In the genomic region with DNA sequence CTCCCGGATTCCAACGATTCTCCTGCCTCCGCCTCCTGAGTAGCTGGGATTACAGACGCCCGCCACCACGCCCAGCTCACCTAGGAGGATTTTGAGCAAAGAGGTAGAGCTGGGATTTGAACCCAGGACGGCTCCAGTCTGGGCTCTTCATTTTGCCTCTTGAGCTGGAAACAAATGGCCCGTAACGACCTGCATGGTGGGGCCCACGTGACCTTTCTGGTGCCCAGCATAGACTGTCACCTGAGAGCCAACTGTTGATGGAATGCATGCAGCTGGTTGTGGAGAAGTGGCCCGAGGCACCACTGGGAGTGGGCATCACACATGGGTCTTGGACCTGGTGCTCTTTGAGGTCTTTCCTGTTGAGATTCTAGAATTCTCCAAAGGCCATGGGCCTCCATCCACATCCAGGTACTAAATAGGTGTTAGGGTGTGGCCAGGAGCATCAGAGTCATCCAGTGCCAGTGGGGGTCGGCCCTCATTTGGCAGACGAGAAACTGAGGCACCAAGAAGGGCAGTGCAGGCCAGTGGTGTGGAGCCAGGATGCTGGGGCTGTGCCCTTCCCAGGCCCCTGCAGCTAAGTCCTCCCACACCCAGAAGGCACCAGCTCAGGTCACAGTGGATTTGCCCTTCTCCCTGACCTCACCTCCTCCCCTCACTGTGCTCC, we compare ENCODE assay signal across 8 cellular contexts. TPM values are rescaled to one million over a fixed set of nuclear protein-coding genes. Genes with fewer than 3 reads are reported as not detected.
A peak's percentile ranks its signal among the peaks of the same experiment; 100 is the strongest.
DNase-seq lines count a peak whose midpoint lies in the region; ATAC-seq, FAIRE-seq and TF ChIP-seq lines count a peak whose summit lies in the region.

No MANE protein-coding gene starts in this region.

- POLR2A ChIA-PET in CD8-positive, alpha-beta memory T cell (lab: Charles Lee), result interaction anchor here (0.5 to 1.6 kb wide), 6 partner anchors 8 to 1332 kb away, joined by 3 to 6 read pairs (median 3); partner anchors contain the start of genes RPL3, RPS19BP1 and ST13

- H3K27me3 Mint-ChIP-seq in CD8-positive, alpha-beta memory T cell, result peaks cover 0 to 14% of the 10 kb centered on the region in 2 donors
- H3K27me3 Mint-ChIP-seq in HFFc6 (ENCODE audit: insufficient read depth) (peaks cover 57% of the 10 kb centered on the region), astrocyte (ENCODE audit: low read depth, unreplicated experiment) (no peaks in the 10 kb centered on the region), neural crest cell (ENCODE audit: low read depth) (peaks cover 53% of the 10 kb centered on the region)

- peaks cover 82% of the 10 kb centered on the region for H4K20me1 ChIP-seq in astrocyte (ENCODE audit: insufficient read depth, low read length)

- H2AFZ ChIP-seq in astrocyte (ENCODE audit: low read depth, low read length), result no peak overlapping the region

- peak overlapping the region; percentile 1 to 83 (median 31) for H3K4me3 Mint-ChIP-seq in CD8-positive, alpha-beta memory T cell
- H3K4me3 Mint-ChIP-seq in HFFc6 (peak overlapping the region; percentile 22), astrocyte (ENCODE audit: unreplicated experiment) (peak overlapping the region; percentile 69), neural crest cell (peak overlapping the region; percentile 88)

- no peak overlapping the region for H3K27ac ChIP-seq in CD8-positive, alpha-beta memory T cell (ENCODE audit: low read depth, low read length)
- no peak overlapping the region for H3K27ac ChIP-seq in astrocyte (ENCODE audit: low read depth, low read length)

- DNase-seq in CD8-positive, alpha-beta memory T cell, result peak in 1 of 5 donors; percentile 1
- DNase-seq in HFFc6 (no peak), astrocyte (ENCODE audit: low read depth) (no peak), neural crest cell (ENCODE audit: low read depth, low spot score) (no peak), NCI-H2029 (lab: John Stamatoyannopoulos, UW) (no peak)

- ATAC-seq in HG03442 (IDR thresholded peaks at IDR 0.05; ENCODE audit: unreplicated experiment), result no peak
- no peak for ATAC-seq in GM18907 (IDR thresholded peaks at IDR 0.05; ENCODE audit: unreplicated experiment)
- no peak for ATAC-seq in GM18505 (IDR thresholded peaks at IDR 0.05; ENCODE audit: unreplicated experiment)

- peaks cover 31% of the 10 kb centered on the region for H3K36me3 ChIP-seq in CD8-positive, alpha-beta memory T cell (ENCODE audit: insufficient read depth, low read length)
- peaks cover 31% of the 10 kb centered on the region for H3K36me3 ChIP-seq in astrocyte (ENCODE audit: insufficient read depth, low read length)

- no peak overlapping the region for H3K4me3 ChIP-seq in CD8-positive, alpha-beta memory T cell (ENCODE audit: low read length)
- H3K4me3 ChIP-seq in astrocyte (ENCODE audit: insufficient read depth, low read depth, low read length), result no peak overlapping the region

- H3K27ac Mint-ChIP-seq in CD8-positive, alpha-beta memory T cell, result peak overlapping the region; percentile 9 to 97 (median 80)
- peak overlapping the region; percentile 65 for H3K27ac Mint-ChIP-seq in HFFc6
- peak overlapping the region; percentile 18 for H3K27ac Mint-ChIP-seq in astrocyte (ENCODE audit: unreplicated experiment)
- H3K27ac Mint-ChIP-seq in neural crest cell (ENCODE audit: unreplicated experiment), result no peak overlapping the region

- peaks cover 67 to 85% (median 70%) of the 10 kb centered on the region in 3 donors for H3K4me1 Mint-ChIP-seq in CD8-positive, alpha-beta memory T cell
- H3K4me1 Mint-ChIP-seq in HFFc6 (ENCODE audit: low read depth), result peaks cover 57% of the 10 kb centered on the region
- H3K4me1 Mint-ChIP-seq in astrocyte (ENCODE audit: low read depth, unreplicated experiment), result peaks cover 23% of the 10 kb centered on the region
- peaks cover 72% of the 10 kb centered on the region for H3K4me1 Mint-ChIP-seq in neural crest cell

- peak overlapping the region; percentile 63 for H3K4me2 ChIP-seq in astrocyte (ENCODE audit: low read length)

- TF ChIP-seq CTCF in HFFc6 (IDR thresholded peaks at IDR 0.05) (no peak), astrocyte (IDR thresholded peaks at IDR 0.05; ENCODE audit: insufficient read depth, low read depth, low read length) (no peak), neural crest cell (conservative IDR thresholded peaks at IDR 0.05) (no peak)

- TF ChIP-seq POLR2A in GM18505 (IDR thresholded peaks at IDR 0.05; ENCODE audit: borderline replicate concordance, extremely low read depth, insufficient read depth, insufficient read length), result no peak

- H3K9ac ChIP-seq in astrocyte (ENCODE audit: low read length), result no peak overlapping the region

- peaks cover 65% of the 10 kb centered on the region for H3K4me1 ChIP-seq in CD8-positive, alpha-beta memory T cell (ENCODE audit: insufficient read depth, low read length)
- H3K4me1 ChIP-seq in astrocyte (ENCODE audit: insufficient read depth, low read length), result peaks cover 15% of the 10 kb centered on the region

- CTCF ChIA-PET in CD8-positive, alpha-beta memory T cell (lab: Charles Lee), result interaction anchor here (0.6 to 2.3 kb wide), 7 partner anchors 9 to 846 kb away, joined by 3 to 9 read pairs (median 3); partner anchors contain the start of gene SGSM3

- FAIRE-seq in astrocyte (lab: Jason Lieb, UNC), result no peak

- H3K79me2 ChIP-seq in astrocyte (ENCODE audit: insufficient read depth, low read length), result peaks cover 67% of the 10 kb centered on the region

- peaks cover 0 to 4% (median 3%) of the 10 kb centered on the region in 5 donors for H3K9me3 Mint-ChIP-seq in CD8-positive, alpha-beta memory T cell
- H3K9me3 Mint-ChIP-seq in HFFc6 (peaks cover 24% of the 10 kb centered on the region), astrocyte (ENCODE audit: unreplicated experiment) (no peaks in the 10 kb centered on the region), neural crest cell (peaks cover 2% of the 10 kb centered on the region)

- no peaks in the 10 kb centered on the region for H3K27me3 ChIP-seq in CD8-positive, alpha-beta memory T cell (ENCODE audit: insufficient read depth, low read length, poor library complexity, severe bottlenecking)
- no peaks in the 10 kb centered on the region for H3K27me3 ChIP-seq in astrocyte (ENCODE audit: insufficient read depth, low read length)

- H3K9me3 ChIP-seq in CD8-positive, alpha-beta memory T cell (ENCODE audit: low read length), result no peaks in the 10 kb centered on the region
- no peaks in the 10 kb centered on the region for H3K9me3 ChIP-seq in astrocyte (ENCODE audit: insufficient read depth, low read depth, low read length)

- peaks cover 5 to 70% (median 15%) of the 10 kb centered on the region in 3 donors for H3K36me3 Mint-ChIP-seq in CD8-positive, alpha-beta memory T cell
- H3K36me3 Mint-ChIP-seq in HFFc6 (ENCODE audit: low read depth), result peaks cover 39% of the 10 kb centered on the region
- peaks cover 35% of the 10 kb centered on the region for H3K36me3 Mint-ChIP-seq in astrocyte (ENCODE audit: low read depth, unreplicated experiment)
- peaks cover 45% of the 10 kb centered on the region for H3K36me3 Mint-ChIP-seq in neural crest cell (ENCODE audit: low read depth)

RNA-seq across cellular contexts. Expression of gene ATF4, which starts 3.9 kb away (rescaled TPM):
- total RNA-seq in CD8-positive, alpha-beta memory T cell, result 100 to 1,000 TPM; 757 to 758 TPM
- 103 TPM for polyA plus RNA-seq in CD8-positive, alpha-beta memory T cell
- 100 to 1,000 TPM; 227 to 271 (median 249) TPM for total RNA-seq in HFFc6 (2021; fragmentation: NEBNext Ultra II Directional; extraction: Animal tissue kit (Norgen Biotek cat#: 25700))
- total RNA-seq in astrocyte (502 and 508 TPM in 2 replicates), neural crest cell (363 and 364 TPM in 2 replicates)

RNA-seq across cellular contexts. Expression of gene RPS19BP1, which starts 8.3 kb away (rescaled TPM):
- 100 to 1,000 TPM; 158 to 160 TPM for total RNA-seq in CD8-positive, alpha-beta memory T cell
- polyA plus RNA-seq in CD8-positive, alpha-beta memory T cell, result 128 TPM
- total RNA-seq in HFFc6 (2021; fragmentation: NEBNext Ultra II Directional; extraction: Animal tissue kit (Norgen Biotek cat#: 25700)), result 10 to 100 TPM; 60.5 to 85.5 (median 75.9) TPM
- 45.5 and 58.7 TPM in 2 replicates for total RNA-seq in astrocyte
- total RNA-seq in neural crest cell, result 67.5 and 72.6 TPM in 2 replicates

RNA-seq across cellular contexts. Expression of gene MIEF1, which starts 22.1 kb away (rescaled TPM):
- total RNA-seq in CD8-positive, alpha-beta memory T cell, result 10 to 100 TPM; 59.9 to 60.9 TPM
- polyA plus RNA-seq in CD8-positive, alpha-beta memory T cell, result 29.4 TPM
- 10 to 100 TPM; 26.4 to 32.8 (median 28.7) TPM for total RNA-seq in HFFc6 (2021; fragmentation: NEBNext Ultra II Directional; extraction: Animal tissue kit (Norgen Biotek cat#: 25700))
- total RNA-seq in astrocyte (34.2 and 35.6 TPM in 2 replicates), neural crest cell (43.3 and 45.0 TPM in 2 replicates)

RNA-seq across cellular contexts. Expression of gene CACNA1I, which starts 46.3 kb away (rescaled TPM):
- 1 to 10 TPM; 4.6 TPM for total RNA-seq in CD8-positive, alpha-beta memory T cell
- 0.71 TPM for polyA plus RNA-seq in CD8-positive, alpha-beta memory T cell
- total RNA-seq in HFFc6 (2021; fragmentation: NEBNext Ultra II Directional; extraction: Animal tissue kit (Norgen Biotek cat#: 25700)), result not detected
- total RNA-seq in astrocyte, result 0.11 and 0.17 TPM in 2 replicates
- 0.07 TPM in 2 replicates for total RNA-seq in neural crest cell

Comparison
In these comparisons a context has a peak if more than half of its experiments do, and no peak if none do; other contexts are left out.
1. H3K4me3 Mint-ChIP-seq: peak in every context shown above with its lines; median percentile 88 in neural crest cell; 69 in astrocyte; 31 in CD8-positive, alpha-beta memory T cell; 22 in HFFc6.